In the genomic region with DNA sequence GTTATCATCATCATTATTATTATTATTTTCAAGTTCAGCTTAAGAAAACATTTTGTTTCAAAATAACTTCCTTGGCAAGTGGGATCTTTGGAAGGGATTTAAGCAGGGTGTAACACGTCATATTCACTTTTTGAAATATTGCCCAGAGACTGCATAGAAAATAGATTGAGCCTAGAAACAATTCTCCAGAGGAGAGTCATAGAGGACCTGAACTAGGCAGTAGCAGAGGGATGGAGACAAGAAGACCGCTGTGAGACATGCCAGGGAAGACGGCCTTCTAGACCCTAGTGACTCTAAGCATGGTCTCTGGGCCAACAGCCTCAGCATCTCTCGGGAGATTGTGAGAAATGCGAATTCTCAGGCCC, we compare ENCODE assay signal across 1 cellular context.
TF ChIP-seq lines count a peak whose summit lies in the region.

No MANE protein-coding gene starts in this region.

TF ChIP-seq in H1, 55 proteins besides CTCF, POLR2A, EP300 and RAD21:
- TF ChIP-seq PHF8 (conservative IDR thresholded peaks at IDR 0.05; ENCODE audit: low read depth, low read length), result no peak
- TF ChIP-seq TBP (IDR thresholded peaks at IDR 0.05; ENCODE audit: low read depth, low read length), result no peak
- TF ChIP-seq SIX5 (IDR thresholded peaks at IDR 0.05; ENCODE audit: low read depth, low read length), result no peak
- no peak for TF ChIP-seq SUZ12 (IDR thresholded peaks at IDR 0.05; ENCODE audit: low read length)
- no peak for TF ChIP-seq HDAC6 (IDR thresholded peaks at IDR 0.05; ENCODE audit: low read depth, low read length)
- no peak for TF ChIP-seq HDAC2 (IDR thresholded peaks at IDR 0.05; ENCODE audit: borderline replicate concordance in 1 of 2, low read depth in 2 of 2, low read length in 2 of 2)
- TF ChIP-seq TAF7 (optimal IDR thresholded peaks at IDR 0.05; ENCODE audit: borderline replicate concordance, low read depth, low read length), result no peak
- no peak for TF ChIP-seq CHD7 (IDR thresholded peaks at IDR 0.05; ENCODE audit: insufficient replicate concordance, low read length)
- TF ChIP-seq CREB1 (IDR thresholded peaks at IDR 0.05), result no peak
- no peak for TF ChIP-seq GABPA (IDR thresholded peaks at IDR 0.05; ENCODE audit: borderline replicate concordance, insufficient read depth, low read length)
- TF ChIP-seq CEBPB (IDR thresholded peaks at IDR 0.05; ENCODE audit: low read depth, low read length), result no peak
- no peak for TF ChIP-seq FOSL1 (IDR thresholded peaks at IDR 0.05; ENCODE audit: insufficient read depth, low read depth, low read length)
- no peak for TF ChIP-seq SIRT6 (IDR thresholded peaks at IDR 0.05; ENCODE audit: low read length)
- no peak for TF ChIP-seq RBBP5 (IDR thresholded peaks at IDR 0.05; ENCODE audit: borderline replicate concordance, low read depth, low read length)
- no peak for TF ChIP-seq BACH1 (IDR thresholded peaks at IDR 0.05; ENCODE audit: low read length)
- no peak for TF ChIP-seq CHD2 (IDR thresholded peaks at IDR 0.05; ENCODE audit: low read length)
- TF ChIP-seq, protein P1, sequence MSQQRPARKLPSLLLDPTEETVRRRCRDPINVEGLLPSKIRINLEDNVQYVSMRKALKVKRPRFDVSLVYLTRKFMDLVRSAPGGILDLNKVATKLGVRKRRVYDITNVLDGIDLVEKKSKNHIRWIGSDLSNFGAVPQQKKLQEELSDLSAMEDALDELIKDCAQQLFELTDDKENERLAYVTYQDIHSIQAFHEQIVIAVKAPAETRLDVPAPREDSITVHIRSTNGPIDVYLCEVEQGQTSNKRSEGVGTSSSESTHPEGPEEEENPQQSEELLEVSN (IDR thresholded peaks at IDR 0.05), result no peak
- TF ChIP-seq SP2 (IDR thresholded peaks at IDR 0.05; ENCODE audit: low read length), result no peak
TF ChIP-seq in H1: peak in this region for 0.
